17 cellular contexts compared by ENCODE assay signal in genomic region chr4:183492791-183493221, GRCh38. TPM values are rescaled to one million over a fixed set of nuclear protein-coding genes. Genes with fewer than 3 reads are reported as not detected.
DNase-seq lines count a peak whose midpoint lies in the region; ATAC-seq, FAIRE-seq and TF ChIP-seq lines count a peak whose summit lies in the region.
"Had no signal": no experiment of that assay in that cellular context is flagged by ENCODE, and none has a peak within 500 bp of the region (broad histone marks: within the 10 kb centered on the region; RNA-seq: fewer than 3 reads in every experiment).

No MANE protein-coding gene starts in this region.

- H3K27ac ChIP-seq in SJCRH30 (no peak overlapping the region), smooth muscle cell (ENCODE audit: low read depth) (peak overlapping the region; percentile 37), right lobe of liver (no peak overlapping the region)
- H3K27ac ChIP-seq: neutrophil, VCaP had no signal

- no peaks in the 10 kb centered on the region for H3K27me3 ChIP-seq in SJCRH30
- no peaks in the 10 kb centered on the region for H3K27me3 ChIP-seq in smooth muscle cell (ENCODE audit: low read depth)
- H3K27me3 ChIP-seq in right lobe of liver, result no peaks in the 10 kb centered on the region
- H3K27me3 ChIP-seq: neutrophil had no signal

- FAIRE-seq in H54 (lab: Jason Lieb, UNC), result peak; percentile 48
- FAIRE-seq: small intestine had no signal

- no peaks in the 10 kb centered on the region for H3K36me3 ChIP-seq in SJCRH30
- no peaks in the 10 kb centered on the region for H3K36me3 ChIP-seq in smooth muscle cell (ENCODE audit: low read depth)
- H3K36me3 ChIP-seq in right lobe of liver, result no peaks in the 10 kb centered on the region
- H3K36me3 ChIP-seq: neutrophil had no signal

- H2AFZ ChIP-seq in smooth muscle cell (ENCODE audit: low read depth), result no peak overlapping the region

- intact Hi-C loops in right lobe of liver (cut with DNase I), result no loop called here

- H3F3A ChIP-seq in smooth muscle cell (ENCODE audit: low read depth), result no peaks in the 10 kb centered on the region

- WGBS in smooth muscle cell (ENCODE audit: low lambda C conversion rate), result 67% methylated on average over 3 of the region's 3 CpGs
- WGBS in right lobe of liver (ENCODE audit: insufficient coverage, low coverage, low lambda C conversion rate, missing lambda C conversion rate), result 92% methylated on average over 3 of the region's 3 CpGs

- DNase-seq in H54 (ENCODE audit: insufficient read length, low spot score), result peak; percentile 37
- peak; percentile 5 to 14 for DNase-seq in SJCRH30
- DNase-seq in fibroblast of gingiva (ENCODE audit: low read depth), result peak; percentile 68
- DNase-seq in smooth muscle cell (lab: John Stamatoyannopoulos, UW; ENCODE audit: unreplicated experiment), result no peak
- DNase-seq in CD1c-positive myeloid dendritic cell (ENCODE audit: extremely low spot score), result no peak
- no peak for DNase-seq in activated CD4-positive, alpha-beta T cell treated with anti-CD3 and anti-CD28 coated beads, Interleukin-2, amount 50 U/mL, for 48 hours
- no peak for DNase-seq in right lobe of liver
- DNase-seq: activated CD8-positive, alpha-beta memory T cell treated with anti-CD3 and anti-CD28 coated beads, Interleukin-2, amount 10 ng/mL, durations not matched to agents 7 days and 5 days; activated naive CD4-positive, alpha-beta T cell treated with anti-CD3 and anti-CD28 coated beads, Interleukin-2, amount 50 U/mL, for 16 hours; DMS 273 treated with DMSO at 0.1 percent for 48 hours; KBM-7; NCI-H1694 treated with DMSO at 0.1 percent for 48 hours; NCI-H748 treated with DMSO at 0.1 percent for 48 hours; small intestine; substantia nigra had no signal

- no peaks in the 10 kb centered on the region for H3K4me1 ChIP-seq in SJCRH30
- H3K4me1 ChIP-seq in smooth muscle cell (ENCODE audit: low read depth), result no peaks in the 10 kb centered on the region
- no peaks in the 10 kb centered on the region for H3K4me1 ChIP-seq in right lobe of liver

- TF ChIP-seq CTCF in smooth muscle cell (IDR thresholded peaks at IDR 0.05; ENCODE audit: borderline replicate concordance, insufficient read depth, poor library complexity, severe bottlenecking), result no peak
- no peak for TF ChIP-seq CTCF in right lobe of liver (IDR thresholded peaks at IDR 0.05)

- H3K9me3 ChIP-seq in SJCRH30 (replicated peaks) (no peaks in the 10 kb centered on the region), smooth muscle cell (replicated peaks; ENCODE audit: low read depth) (no peaks in the 10 kb centered on the region), right lobe of liver (no peaks in the 10 kb centered on the region)
- H3K9me3 ChIP-seq: neutrophil had no signal

- no peak for ATAC-seq in right lobe of liver
- ATAC-seq: activated CD8-positive, alpha-beta memory T cell treated with anti-CD3 and anti-CD28 coated beads, Interleukin-2, amount 10 ng/mL, durations not matched to agents 7 days and 5 days had no signal

- H3K4me3 ChIP-seq in SJCRH30 (no peak overlapping the region), smooth muscle cell (no peak overlapping the region), right lobe of liver (no peak overlapping the region)

- H3K79me2 ChIP-seq in smooth muscle cell (ENCODE audit: low read depth), result no peaks in the 10 kb centered on the region

- TF ChIP-seq POLR2A in H54 (IDR thresholded peaks at IDR 0.05; ENCODE audit: low read depth, low read length) (no peak), right lobe of liver (IDR thresholded peaks at IDR 0.05) (no peak)

- H3K9ac ChIP-seq in smooth muscle cell (ENCODE audit: low read depth), result no peak overlapping the region

- no peak overlapping the region for H3K4me2 ChIP-seq in smooth muscle cell

- H4K20me1 ChIP-seq in smooth muscle cell (ENCODE audit: low read depth), result no peaks in the 10 kb centered on the region

RNA-seq across cellular contexts. Expression of gene ING2, which starts 12.1 kb away (rescaled TPM):
- total RNA-seq in SJCRH30 (2014; rRNA removed; shearing (Covaris generic)), result 11.6 and 11.8 TPM in 2 replicates
- total RNA-seq in smooth muscle cell (16.3 and 19.4 TPM in 2 replicates), right lobe of liver (1 to 10 TPM; 3.5 to 7.3 (median 5.6) TPM)
- 27.4 and 30.1 TPM in 2 replicates for polyA plus RNA-seq in smooth muscle cell

RNA-seq across cellular contexts. Expression of gene CDKN2AIP, which starts 48.4 kb away (rescaled TPM):
- 19.2 and 19.5 TPM in 2 replicates for total RNA-seq in SJCRH30 (2014; rRNA removed; shearing (Covaris generic))
- 27.2 and 32.1 TPM in 2 replicates for total RNA-seq in smooth muscle cell
- 12.4 and 13.0 TPM in 2 replicates for polyA plus RNA-seq in smooth muscle cell
- total RNA-seq in right lobe of liver, result 10 to 100 TPM in 1 of 6 experiments, 1 to 10 TPM in 5; 5.6 to 10.6 (median 6.8) TPM

Comparison
In these comparisons a context has a peak if more than half of its experiments do, and no peak if none do; other contexts are left out.
1. DNase-seq: peak in H54 (single experiment), SJCRH30 (2 of 2) and fibroblast of gingiva (single experiment); none in smooth muscle cell (single experiment), CD1c-positive myeloid dendritic cell (single experiment), activated CD4-positive, alpha-beta T cell treated with anti-CD3 and anti-CD28 coated beads, Interleukin-2, amount 50 U/mL, for 48 hours (0 of 2) and right lobe of liver (0 of 3).